Comparison of ENCODE assay signal across 9 cellular contexts in genomic region chr12:54725233-54725843, GRCh38.
A peak's percentile ranks its signal among the peaks of the same experiment; 100 is the strongest.
DNase-seq lines count a peak whose midpoint lies in the region; ATAC-seq and TF ChIP-seq lines count a peak whose summit lies in the region.
"Had no signal": no experiment of that assay in that cellular context is flagged by ENCODE, and none has a peak within 500 bp of the region (broad histone marks: within the 10 kb centered on the region; RNA-seq: fewer than 3 reads in every experiment).

No MANE protein-coding gene starts in this region.

- no peak overlapping the region for H2AFZ ChIP-seq in HCT116 (ENCODE audit: low read depth, low read length, poor library complexity, severe bottlenecking)

- H3K9me3 ChIP-seq in HCT116 (ENCODE audit: control insufficient read depth in 1 of 2, insufficient read depth in 1 of 2, low read depth in 1 of 2, low read length in 2 of 2): no peaks in the 10 kb centered on the region
- no peaks in the 10 kb centered on the region for H3K9me3 ChIP-seq in iPS DF 6.9 (ENCODE audit: control insufficient read depth, insufficient read depth, low read length)
- H3K9me3 ChIP-seq in suprapubic skin: no peaks in the 10 kb centered on the region
- H3K9me3 ChIP-seq: SJSA1 had no signal

- H3K9me2 ChIP-seq in HCT116 (ENCODE audit: insufficient read depth): no peaks in the 10 kb centered on the region

- peaks cover 39% of the 10 kb centered on the region for H3K4me1 Mint-ChIP-seq in activated naive CD4-positive, alpha-beta T cell treated with anti-CD3 and anti-CD28 coated beads, Interleukin-2, amount 10 ng/mL, durations not matched to agents 7 days and 5 days

- H3K36me3 Mint-ChIP-seq in activated naive CD4-positive, alpha-beta T cell treated with anti-CD3 and anti-CD28 coated beads, Interleukin-2, amount 10 ng/mL, durations not matched to agents 7 days and 5 days: peaks cover 10% of the 10 kb centered on the region

- H3K36me3 ChIP-seq in HCT116 (ENCODE audit: control insufficient read depth in 1 of 2, insufficient read depth in 2 of 2, low read length in 2 of 2) (no peaks in the 10 kb centered on the region), iPS DF 6.9 (ENCODE audit: control insufficient read depth, insufficient read depth, low read length) (no peaks in the 10 kb centered on the region), suprapubic skin (no peaks in the 10 kb centered on the region)
- H3K36me3 ChIP-seq: SJSA1 had no signal

- ATAC-seq in HCT116: peak; percentile 89
- peak; percentile 72 for ATAC-seq in SK-N-SH treated with all-trans-retinoic acid at 6 μM for 48 hours
- no peak for ATAC-seq in HG02981 (IDR thresholded peaks at IDR 0.05; ENCODE audit: unreplicated experiment)

- DNase-seq in AG09319 (ENCODE audit: extremely low read depth, low read depth) (no peak), HCT116 (ENCODE audit: low read depth, low spot score) (peak; percentile 48), iPS DF 6.9 (ENCODE audit: low read depth, low spot score) (peak; percentile 31), suprapubic skin (ENCODE audit: low spot score in 2 of 2) (no peak), NCI-H128 (lab: John Stamatoyannopoulos, UW; ENCODE audit: unreplicated experiment) (no peak)
- DNase-seq in activated naive CD4-positive, alpha-beta T cell treated with anti-CD3 and anti-CD28 coated beads, Interleukin-2, amount 10 ng/mL, durations not matched to agents 7 days and 5 days: no peak

- no peak overlapping the region for H3K9ac ChIP-seq in HCT116 (ENCODE audit: low read length)

- intact Hi-C loops in HCT116 (cut with micrococcal nuclease): loop anchor here (1.0 kb wide), 1 partner anchor 129 kb away; the partner anchor contains the start of gene MUCL1

- WGBS in iPS DF 6.9 (ENCODE audit: insufficient coverage, insufficient read length): no CpG with 5 or more reads among the region's 5 CpGs
- 10% methylated on average over 4 of the region's 5 CpGs for WGBS in suprapubic skin

- TF ChIP-seq EP300 in suprapubic skin (IDR thresholded peaks at IDR 0.05): no peak

- RAD21 ChIA-PET in HCT116 (lab: Charles Lee; ENCODE audit: low non-redundant PET in 1 of 2, low total read pairs in 2 of 2, uncharacterized antibody in 2 of 2, unreplicated experiment in 2 of 2): no interaction called here

- no peak overlapping the region for H3K4me2 ChIP-seq in HCT116 (ENCODE audit: low read length)

- peak; percentile 42 for TF ChIP-seq RAD21 in HCT116 (IDR thresholded peaks at IDR 0.05; ENCODE audit: low read depth)

- no peak overlapping the region for H3K27ac Mint-ChIP-seq in activated naive CD4-positive, alpha-beta T cell treated with anti-CD3 and anti-CD28 coated beads, Interleukin-2, amount 10 ng/mL, durations not matched to agents 7 days and 5 days

- CTCF ChIA-PET in HCT116 (lab: Charles Lee): interaction anchor here (0.7 to 2.4 kb wide), 23 partner anchors 9 to 347 kb away, joined by 3 to 12 read pairs (median 6); no protein-coding TSS in a partner anchor
- CTCF ChIA-PET in activated naive CD4-positive, alpha-beta T cell treated with anti-CD3 and anti-CD28 coated beads, Interleukin-2, amount 10 ng/mL, durations not matched to agents 7 days and 5 days (lab: Charles Lee): interaction anchor here (0.7 to 2.4 kb wide), 13 partner anchors 11 to 918 kb away, joined by 3 to 27 read pairs (median 6); no protein-coding TSS in a partner anchor

- TF ChIP-seq CTCF in AG09319 (IDR thresholded peaks at IDR 0.05; ENCODE audit: low read depth, low read length) (peak; percentile 11), HCT116 (IDR thresholded peaks at IDR 0.05 in 2 of 3, conservative IDR thresholded peaks at IDR 0.05 in 1 of 3; ENCODE audit: borderline replicate concordance in 1 of 3, insufficient read depth in 1 of 3, low read depth in 2 of 3, low read length in 2 of 3) (peak; percentile 42 to 52 (median 50); a peak in 5 of 6 replicates), suprapubic skin (IDR thresholded peaks at IDR 0.05) (no peak)

- H3K4me3 ChIP-seq in HCT116 (replicated peaks in 1 of 2; ENCODE audit: low read depth in 1 of 2, low read length in 2 of 2): no peak overlapping the region
- no peak overlapping the region for H3K4me3 ChIP-seq in iPS DF 6.9 (ENCODE audit: low read length)
- no peak overlapping the region for H3K4me3 ChIP-seq in suprapubic skin
- H3K4me3 ChIP-seq: SJSA1 had no signal

- H3K4me3 Mint-ChIP-seq in activated naive CD4-positive, alpha-beta T cell treated with anti-CD3 and anti-CD28 coated beads, Interleukin-2, amount 10 ng/mL, durations not matched to agents 7 days and 5 days: no peak overlapping the region

- H3K79me2 ChIP-seq in HCT116 (ENCODE audit: insufficient read depth, low read length): no peaks in the 10 kb centered on the region

- peaks cover 41% of the 10 kb centered on the region for H3K27me3 ChIP-seq in HCT116 (ENCODE audit: insufficient read depth, low read length)
- no peaks in the 10 kb centered on the region for H3K27me3 ChIP-seq in iPS DF 6.9 (ENCODE audit: control insufficient read depth, insufficient read depth, low read length)
- H3K27me3 ChIP-seq in suprapubic skin: peaks cover 4% of the 10 kb centered on the region

- BruUV-seq in HCT116 (replicated peaks; lab: Mats Ljungman, UMichigan): no TSS peak

- TF ChIP-seq POLR2A in HCT116 (IDR thresholded peaks at IDR 0.05; ENCODE audit: borderline replicate concordance, extremely low read depth, insufficient read depth, insufficient read length) (no peak), suprapubic skin (IDR thresholded peaks at IDR 0.05) (no peak)

- H3K4me1 ChIP-seq in HCT116 (ENCODE audit: control insufficient read depth in 1 of 2, insufficient read depth in 2 of 2, low read length in 2 of 2) (no peaks in the 10 kb centered on the region), iPS DF 6.9 (ENCODE audit: control insufficient read depth, insufficient read depth, low read length) (no peaks in the 10 kb centered on the region), suprapubic skin (no peaks in the 10 kb centered on the region)
- H3K4me1 ChIP-seq: SJSA1 had no signal

- peaks cover 17% of the 10 kb centered on the region for H3K27me3 Mint-ChIP-seq in activated naive CD4-positive, alpha-beta T cell treated with anti-CD3 and anti-CD28 coated beads, Interleukin-2, amount 10 ng/mL, durations not matched to agents 7 days and 5 days

- H3K9me3 Mint-ChIP-seq in activated naive CD4-positive, alpha-beta T cell treated with anti-CD3 and anti-CD28 coated beads, Interleukin-2, amount 10 ng/mL, durations not matched to agents 7 days and 5 days: peaks cover 3% of the 10 kb centered on the region

- no peak overlapping the region for H3K27ac ChIP-seq in HCT116 (ENCODE audit: low read depth, low read length)
- H3K27ac ChIP-seq in iPS DF 6.9 (ENCODE audit: low read length): no peak overlapping the region
- H3K27ac ChIP-seq in suprapubic skin: no peak overlapping the region
- H3K27ac ChIP-seq: SJSA1 had no signal

- H4K20me1 ChIP-seq in HCT116 (ENCODE audit: insufficient read depth): no peaks in the 10 kb centered on the region

- POLR2A ChIA-PET in HCT116 (lab: Charles Lee): no interaction called here

TF ChIP-seq in HCT116, 20 proteins besides CTCF, POLR2A, EP300 and RAD21:
- TF ChIP-seq FOSL1 (IDR thresholded peaks at IDR 0.05; ENCODE audit: low read depth): no peak
- TF ChIP-seq POLR2AphosphoS5 (IDR thresholded peaks at IDR 0.05; ENCODE audit: low read depth, low read length): no peak
- peak; percentile 62; the same call in 1 of the 2 replicates for TF ChIP-seq CEBPB (IDR thresholded peaks at IDR 0.05; ENCODE audit: low read depth)

TF ChIP-seq in SK-N-SH treated with all-trans-retinoic acid at 6 μM for 48 hours, 23 proteins besides CTCF, POLR2A, EP300 and RAD21:
- TF ChIP-seq ZFP3 (CRISPR knock-in tag; IDR thresholded peaks at IDR 0.05) (no peak), SNAI2 (CRISPR knock-in tag; IDR thresholded peaks at IDR 0.05) (no peak), CSRNP3 (CRISPR knock-in tag; IDR thresholded peaks at IDR 0.05) (no peak), ZNF70 (CRISPR knock-in tag; IDR thresholded peaks at IDR 0.05) (no peak), ISL1 (CRISPR knock-in tag; IDR thresholded peaks at IDR 0.05) (no peak), ZNF8 (CRISPR knock-in tag; IDR thresholded peaks at IDR 0.05) (no peak), BACH2 (CRISPR knock-in tag; IDR thresholded peaks at IDR 0.05; ENCODE audit: borderline replicate concordance) (no peak), GLIS3 (CRISPR knock-in tag; IDR thresholded peaks at IDR 0.05) (no peak)

Comparison
In these comparisons a context has a peak if more than half of its experiments do, and no peak if none do; other contexts are left out.
1. DNase-seq: peak in HCT116 (single experiment) and iPS DF 6.9 (single experiment); none in AG09319 (single experiment), suprapubic skin (0 of 2), NCI-H128 (single experiment) and activated naive CD4-positive, alpha-beta T cell treated with anti-CD3 and anti-CD28 coated beads, Interleukin-2, amount 10 ng/mL, durations not matched to agents 7 days and 5 days (single experiment).
2. CTCF ChIP-seq: peak in AG09319 (single experiment) and HCT116 (3 of 3); none in suprapubic skin (0 of 2).